Comparison of ENCODE assay signal across 11 cellular contexts in the genomic region with DNA sequence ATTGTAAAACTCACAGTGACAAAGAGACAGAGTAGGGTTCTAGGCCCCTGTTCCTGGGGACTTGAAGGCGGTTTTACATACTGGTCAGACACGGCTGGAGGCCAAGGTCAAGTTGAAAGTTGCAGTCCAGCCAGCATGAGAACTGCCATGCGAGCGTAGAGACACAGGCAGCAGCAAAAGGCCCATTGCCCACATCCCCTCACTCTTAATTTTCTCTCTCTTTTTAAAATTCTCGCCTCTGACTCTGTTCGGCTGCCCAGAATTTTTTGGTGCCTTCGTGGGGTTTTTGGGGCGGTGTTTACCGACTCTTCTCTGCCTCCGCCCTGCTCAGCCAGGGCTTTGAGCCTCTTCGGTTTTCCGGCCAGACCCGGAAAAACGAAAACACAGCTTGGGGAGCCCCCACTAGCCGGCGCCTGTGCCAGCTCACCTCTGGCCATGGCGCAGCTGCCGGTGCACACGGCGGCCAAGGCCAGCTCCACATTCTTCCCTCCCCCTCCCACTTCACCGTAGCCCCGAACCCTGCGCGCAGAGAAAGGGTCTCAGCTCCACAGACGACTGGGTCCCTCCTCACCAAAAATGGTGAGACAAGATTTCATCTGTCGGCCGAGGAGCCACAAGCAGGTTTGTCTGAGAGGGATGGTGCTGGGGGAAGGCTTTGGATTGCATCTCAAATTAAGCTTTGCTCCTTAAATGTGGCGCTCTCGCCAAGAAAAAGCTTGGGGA. TPM values are rescaled to one million over a fixed set of nuclear protein-coding genes. Genes with fewer than 3 reads are reported as not detected.
DNase-seq lines count a peak whose midpoint lies in the region; ATAC-seq lines count a peak whose summit lies in the region.
"Had no signal": no experiment of that assay in that cellular context is flagged by ENCODE, and none has a peak within 500 bp of the region (broad histone marks: within the 10 kb centered on the region; RNA-seq: fewer than 3 reads in every experiment).

No MANE protein-coding gene starts in this region.

- H3K27ac Mint-ChIP-seq in stimulated activated naive CD8-positive, alpha-beta T cell treated with anti-CD3 and anti-CD28 coated beads, Interleukin-15, amount 100 ng/mL, for 72 hours, result no peak overlapping the region
- H3K27ac Mint-ChIP-seq: activated T-helper 1 cell treated with anti-CD3 and anti-CD28 coated beads, Interleukin-12 subunit alpha, Interleukin-12 subunit beta, Interleukin-2, Interleukin-4 antibody, amounts not matched to agents 30 ng/mL and 10 ng/mL and 1 ng/mL, durations not matched to agents 14 hours and 24 hours and 36 hours had no signal

- peaks cover 99% of the 10 kb centered on the region for H3K27me3 Mint-ChIP-seq in stimulated activated naive CD8-positive, alpha-beta T cell treated with anti-CD3 and anti-CD28 coated beads, Interleukin-15, amount 100 ng/mL, for 72 hours

- no peaks in the 10 kb centered on the region for H3K9me3 Mint-ChIP-seq in stimulated activated naive CD8-positive, alpha-beta T cell treated with anti-CD3 and anti-CD28 coated beads, Interleukin-15, amount 100 ng/mL, for 72 hours
- H3K9me3 Mint-ChIP-seq: activated T-helper 1 cell treated with anti-CD3 and anti-CD28 coated beads, Interleukin-12 subunit alpha, Interleukin-12 subunit beta, Interleukin-2, Interleukin-4 antibody, amounts not matched to agents 30 ng/mL and 10 ng/mL and 1 ng/mL, durations not matched to agents 14 hours and 24 hours and 36 hours had no signal

- no peak for DNase-seq in stimulated activated naive CD8-positive, alpha-beta T cell treated with anti-CD3 and anti-CD28 coated beads, Interleukin-15, amount 100 ng/mL, for 72 hours
- DNase-seq in stimulated activated naive CD8-positive, alpha-beta T cell treated with anti-CD3 and anti-CD28 coated beads, Interleukin-15, Interleukin-2, amounts not matched to agents 100 U/mL and 50 U/mL, for 24 hours, result no peak
- peak; percentile 39 for DNase-seq in left lobe of liver (ENCODE audit: low spot score)
- no peak for DNase-seq in mucosa of gallbladder (ENCODE audit: low spot score)
- no peak for DNase-seq in activated CD4-positive, alpha-beta T cell treated with anti-CD3 and anti-CD28 coated beads, Interleukin-2, amount 50 U/mL, for 4 hours
- DNase-seq: brain microvascular endothelial cell, NCI-H345, testis had no signal

- ATAC-seq in stimulated activated naive CD8-positive, alpha-beta T cell treated with anti-CD3 and anti-CD28 coated beads, Interleukin-15, amount 100 ng/mL, for 72 hours, result no peak
- no peak for ATAC-seq in stimulated activated naive CD8-positive, alpha-beta T cell treated with anti-CD3 and anti-CD28 coated beads, Interleukin-15, Interleukin-2, amounts not matched to agents 100 U/mL and 50 U/mL, for 24 hours
- peak; percentile 10 for ATAC-seq in left lobe of liver
- no peak for ATAC-seq in HG02981 (IDR thresholded peaks at IDR 0.05; ENCODE audit: unreplicated experiment)

- peaks cover 73% of the 10 kb centered on the region for H3K4me1 Mint-ChIP-seq in stimulated activated naive CD8-positive, alpha-beta T cell treated with anti-CD3 and anti-CD28 coated beads, Interleukin-15, amount 100 ng/mL, for 72 hours

- H3K4me3 Mint-ChIP-seq in stimulated activated naive CD8-positive, alpha-beta T cell treated with anti-CD3 and anti-CD28 coated beads, Interleukin-15, amount 100 ng/mL, for 72 hours, result peak overlapping the region; percentile 47 to 73
- H3K4me3 Mint-ChIP-seq: activated T-helper 1 cell treated with anti-CD3 and anti-CD28 coated beads, Interleukin-12 subunit alpha, Interleukin-12 subunit beta, Interleukin-2, Interleukin-4 antibody, amounts not matched to agents 30 ng/mL and 10 ng/mL and 1 ng/mL, durations not matched to agents 14 hours and 24 hours and 36 hours had no signal

RNA-seq across cellular contexts. Expression of a gene that starts 2.3 kb away (rescaled TPM):
- total RNA-seq in left lobe of liver, result 0.03 TPM
- 0.06 TPM for total RNA-seq in mucosa of gallbladder
- total RNA-seq: activated T-helper 1 cell treated with anti-CD3 and anti-CD28 coated beads, Interleukin-12 subunit alpha, Interleukin-12 subunit beta, Interleukin-2, Interleukin-4 antibody, amounts not matched to agents 30 ng/mL and 10 ng/mL and 1 ng/mL, durations not matched to agents 14 hours and 24 hours and 36 hours; testis had no signal

RNA-seq across cellular contexts. Expression of a gene that starts 17.1 kb away (rescaled TPM):
- total RNA-seq in left lobe of liver (not detected), mucosa of gallbladder (not detected)
- total RNA-seq: activated T-helper 1 cell treated with anti-CD3 and anti-CD28 coated beads, Interleukin-12 subunit alpha, Interleukin-12 subunit beta, Interleukin-2, Interleukin-4 antibody, amounts not matched to agents 30 ng/mL and 10 ng/mL and 1 ng/mL, durations not matched to agents 14 hours and 24 hours and 36 hours had no signal

RNA-seq across cellular contexts. Expression of a gene that starts 28.1 kb away (rescaled TPM):
- total RNA-seq in left lobe of liver (0.10 TPM), mucosa of gallbladder (0.12 TPM)
- total RNA-seq: activated T-helper 1 cell treated with anti-CD3 and anti-CD28 coated beads, Interleukin-12 subunit alpha, Interleukin-12 subunit beta, Interleukin-2, Interleukin-4 antibody, amounts not matched to agents 30 ng/mL and 10 ng/mL and 1 ng/mL, durations not matched to agents 14 hours and 24 hours and 36 hours had no signal

RNA-seq across cellular contexts. Expression of a gene that starts 36.8 kb away (rescaled TPM):
- total RNA-seq in left lobe of liver, result not detected
- total RNA-seq in mucosa of gallbladder, result 0.17 TPM
- total RNA-seq: activated T-helper 1 cell treated with anti-CD3 and anti-CD28 coated beads, Interleukin-12 subunit alpha, Interleukin-12 subunit beta, Interleukin-2, Interleukin-4 antibody, amounts not matched to agents 30 ng/mL and 10 ng/mL and 1 ng/mL, durations not matched to agents 14 hours and 24 hours and 36 hours had no signal

RNA-seq across cellular contexts. Expression of a gene that starts 40.4 kb away (rescaled TPM):
- total RNA-seq in left lobe of liver (not detected), mucosa of gallbladder (not detected)
- total RNA-seq: activated T-helper 1 cell treated with anti-CD3 and anti-CD28 coated beads, Interleukin-12 subunit alpha, Interleukin-12 subunit beta, Interleukin-2, Interleukin-4 antibody, amounts not matched to agents 30 ng/mL and 10 ng/mL and 1 ng/mL, durations not matched to agents 14 hours and 24 hours and 36 hours; sciatic nerve had no signal
